Comparison of ENCODE assay signal across 9 cellular contexts in genomic region chr7:111495173-111495572, GRCh38.
"Had no signal": no experiment of that assay in that cellular context is flagged by ENCODE, and none has a peak within 500 bp of the region (broad histone marks: within the 10 kb centered on the region; RNA-seq: fewer than 3 reads in every experiment).

No MANE protein-coding gene starts in this region.

- H3K9me3 Mint-ChIP-seq: IgD-negative memory B cell had no signal

- H3K4me3 Mint-ChIP-seq: GM23338, H9, IgD-negative memory B cell had no signal

- H3K4me2 ChIP-seq: GM23338 had no signal

- FAIRE-seq: H1, H54, HepG2 had no signal

- H3K27me3 Mint-ChIP-seq: IgD-negative memory B cell had no signal

- DNase-seq: H9, HCEC 1CT, KG1 had no signal

- H3K4me1 Mint-ChIP-seq: GM23338, H9 had no signal

- ATAC-seq: GM23338, HepG2 had no signal

- H3K27ac Mint-ChIP-seq: GM23338, H9 had no signal

- H3K4me3 ChIP-seq: GM23338 had no signal

- H2AFZ ChIP-seq: GM23338 had no signal

- H3K27ac ChIP-seq: HL-60 had no signal
